In the genomic region with DNA sequence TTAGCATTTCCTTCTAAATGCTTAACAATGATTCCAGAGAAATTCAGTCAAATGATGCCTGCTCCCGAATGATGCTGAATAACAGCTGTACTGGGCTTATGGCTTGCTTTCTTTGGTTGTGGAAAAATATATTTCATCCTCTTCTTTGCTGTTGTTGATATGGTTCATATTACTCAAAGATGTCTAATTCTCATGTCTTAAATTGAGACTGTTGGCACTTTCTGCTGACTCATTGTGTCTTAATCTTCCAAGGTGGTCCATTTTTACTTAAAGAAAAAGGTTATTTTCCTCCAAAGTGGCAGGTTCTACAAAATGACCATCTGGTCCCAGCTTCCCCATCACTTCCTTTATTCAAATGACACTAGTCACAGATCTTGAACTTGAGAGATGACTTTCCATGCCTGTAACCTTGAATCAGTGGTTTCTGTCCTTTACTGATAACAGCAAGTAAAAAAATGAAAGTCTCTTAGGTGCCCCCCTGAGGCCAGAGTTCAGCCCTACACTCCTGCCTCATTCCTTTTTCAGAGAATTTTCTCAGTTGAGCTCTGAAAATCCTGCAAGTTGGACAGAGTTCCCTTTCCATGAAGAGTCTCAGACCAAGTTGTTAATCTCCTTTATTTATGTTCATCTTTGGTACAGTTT, we compare ENCODE assay signal across 10 cellular contexts. TPM values are rescaled to one million over a fixed set of nuclear protein-coding genes. Genes with fewer than 3 reads are reported as not detected.
DNase-seq lines count a peak whose midpoint lies in the region; ATAC-seq, FAIRE-seq and TF ChIP-seq lines count a peak whose summit lies in the region.
"Had no signal": no experiment of that assay in that cellular context is flagged by ENCODE, and none has a peak within 500 bp of the region (broad histone marks: within the 10 kb centered on the region; RNA-seq: fewer than 3 reads in every experiment).

No MANE protein-coding gene starts in this region.

- H3K9me2 ChIP-seq in PC-3 (replicated peaks; ENCODE audit: low read length) = no peaks in the 10 kb centered on the region

- H3K4me3 ChIP-seq in PC-3 (ENCODE audit: low read length) = no peak overlapping the region

- no peaks in the 10 kb centered on the region for H3F3A ChIP-seq in PC-3 (ENCODE audit: low read length, unreplicated experiment)

- intact Hi-C loops in PC-3 (cut with micrococcal nuclease) = loop anchor here (2.0 kb wide), 1 partner anchor 247 kb away; no protein-coding TSS in a partner anchor

- no peaks in the 10 kb centered on the region for H3K79me2 ChIP-seq in PC-3 (ENCODE audit: low read length)

- no peaks in the 10 kb centered on the region for H3K4me1 ChIP-seq in PC-3 (ENCODE audit: insufficient read depth, low read length)

- H3K36me3 ChIP-seq in PC-3 (ENCODE audit: low read depth, low read length) = no peaks in the 10 kb centered on the region

- peaks cover 0 to 17% of the 10 kb centered on the region in 2 donors for H3K9me3 Mint-ChIP-seq in activated naive CD4-positive, alpha-beta T cell treated with anti-CD3 and anti-CD28 coated beads, Interleukin-2, amount 50 U/mL, for 72 hours

- peaks cover 74% of the 10 kb centered on the region for H3K27me3 ChIP-seq in PC-3 (ENCODE audit: low read length)

- FAIRE-seq in D721Med (lab: Jason Lieb, UNC) = no peak
- FAIRE-seq: endometrium, GM18507 had no signal

- peak; percentile 10 for TF ChIP-seq CTCF in D721Med (IDR thresholded peaks at IDR 0.05; ENCODE audit: insufficient read depth, missing control alignments)
- peak; percentile 54 for TF ChIP-seq CTCF in PC-3 (conservative IDR thresholded peaks at IDR 0.05; ENCODE audit: low read depth, low read length)

- DNase-seq in D721Med (ENCODE audit: insufficient read length, low spot score) (no peak), PC-3 (peak; percentile 23), fibroblast of peridontal ligament (ENCODE audit: extremely low read depth) (peak; percentile 40), germinal center (ENCODE audit: low spot score) (no peak)
- DNase-seq in activated naive CD4-positive, alpha-beta T cell treated with anti-CD3 and anti-CD28 coated beads, Interleukin-2, amount 50 U/mL, for 72 hours (ENCODE audit: low spot score in 2 of 2) = no peak

- POLR2A ChIA-PET in PC-3 (lab: Charles Lee; ENCODE audit: unreplicated experiment) = no interaction called here

- no TSS peak for BruUV-seq in PC-3 (replicated peaks; lab: Mats Ljungman, UMichigan)

- no peak overlapping the region for H3K9ac ChIP-seq in PC-3 (ENCODE audit: low read length)

- H3K36me3 Mint-ChIP-seq in activated naive CD4-positive, alpha-beta T cell treated with anti-CD3 and anti-CD28 coated beads, Interleukin-2, amount 50 U/mL, for 72 hours = peaks cover 0 to 4% of the 10 kb centered on the region in 2 donors

- H2AFZ ChIP-seq in PC-3 (ENCODE audit: low read length) = no peak overlapping the region

- CTCF ChIA-PET in PC-3 (lab: Charles Lee) = interaction anchor here (1.0 kb wide), 2 partner anchors 247 to 607 kb away, joined by 3 to 6 read pairs; no protein-coding TSS in a partner anchor

- ATAC-seq in HG02852 (IDR thresholded peaks at IDR 0.05; ENCODE audit: unreplicated experiment) (peak; percentile 66), PC-3 (no peak), HG03095 (IDR thresholded peaks at IDR 0.05; ENCODE audit: unreplicated experiment) (no peak), HG02884 (IDR thresholded peaks at IDR 0.05; ENCODE audit: unreplicated experiment) (no peak)
- no peak for ATAC-seq in activated naive CD4-positive, alpha-beta T cell treated with anti-CD3 and anti-CD28 coated beads, Interleukin-2, amount 50 U/mL, for 72 hours

- H3K27ac Mint-ChIP-seq in activated naive CD4-positive, alpha-beta T cell treated with anti-CD3 and anti-CD28 coated beads, Interleukin-2, amount 50 U/mL, for 72 hours = no peak overlapping the region

- no peak overlapping the region for H3K4me2 ChIP-seq in PC-3 (ENCODE audit: low read length)

- no peaks in the 10 kb centered on the region for H3K9me3 ChIP-seq in PC-3 (ENCODE audit: low read length)

- no peaks in the 10 kb centered on the region for H4K20me1 ChIP-seq in PC-3 (ENCODE audit: low read length)

- H3K27ac ChIP-seq in PC-3 (ENCODE audit: low read length) = no peak overlapping the region

RNA-seq across cellular contexts. Expression of gene SNAP25, which starts 6.9 kb away (rescaled TPM):
- not detected in 2 replicates for total RNA-seq in PC-3 (2014; rRNA removed)
- total RNA-seq in activated naive CD4-positive, alpha-beta T cell treated with anti-CD3 and anti-CD28 coated beads, Interleukin-2, amount 50 U/mL, for 72 hours = under 1 TPM; 0.12 to 0.61 TPM

Comparison
In these comparisons a context has a peak if more than half of its experiments do, and no peak if none do; other contexts are left out.
1. DNase-seq: peak in PC-3 (single experiment) and fibroblast of peridontal ligament (single experiment); none in D721Med (single experiment), activated naive CD4-positive, alpha-beta T cell treated with anti-CD3 and anti-CD28 coated beads, Interleukin-2, amount 50 U/mL, for 72 hours (0 of 2) and germinal center (single experiment).